8 cellular contexts compared by ENCODE assay signal in genomic region chr9:130235558-130236435, GRCh38. TPM values are rescaled to one million over a fixed set of nuclear protein-coding genes. Genes with fewer than 3 reads are reported as not detected.
DNase-seq lines count a peak whose midpoint lies in the region; ATAC-seq and TF ChIP-seq lines count a peak whose summit lies in the region.

No MANE protein-coding gene starts in this region.

- no peaks in the 10 kb centered on the region for H3K4me1 ChIP-seq in GM23248 (ENCODE audit: insufficient read depth)
- H3K4me1 ChIP-seq in OCI-LY7 (ENCODE audit: insufficient read depth, low read length, poor library complexity, severe bottlenecking): peaks cover 14% of the 10 kb centered on the region
- H3K4me1 ChIP-seq in neutrophil (ENCODE audit: control insufficient read depth in 1 of 2, insufficient read depth in 1 of 2, low read depth in 1 of 2, low read length in 1 of 2): peaks cover 0 to 5% of the 10 kb centered on the region in 2 experiments
- H3K4me1 ChIP-seq in stomach smooth muscle (ENCODE audit: control insufficient read depth, insufficient read depth, low read length): peaks cover 23% of the 10 kb centered on the region

- H3K4me3 ChIP-seq in AG10803 (ENCODE audit: low read length) (no peak overlapping the region), GM23248 (no peak overlapping the region), OCI-LY7 (ENCODE audit: low read depth, low read length, poor library complexity, severe bottlenecking) (no peak overlapping the region), neutrophil (ENCODE audit: low read depth in 1 of 2, low read length in 1 of 2) (no peak overlapping the region), stomach smooth muscle (ENCODE audit: low read length in 2 of 2) (peak overlapping the region in 1 of 2 donors; percentile 58)

- intact Hi-C loops in OCI-LY7 (cut with micrococcal nuclease; ENCODE audit: unreplicated experiment): loop anchor here (1.0 kb wide), 1 partner anchor 128 kb away; no protein-coding TSS in a partner anchor

- H3K9me2 ChIP-seq in GM23248 (ENCODE audit: insufficient read depth) (no peaks in the 10 kb centered on the region), OCI-LY7 (ENCODE audit: insufficient read depth, low read length) (no peaks in the 10 kb centered on the region)

- H3K36me3 ChIP-seq in GM23248 (ENCODE audit: low read depth) (no peaks in the 10 kb centered on the region), OCI-LY7 (ENCODE audit: insufficient read depth, low read length) (no peaks in the 10 kb centered on the region), neutrophil (no peaks in the 10 kb centered on the region), stomach smooth muscle (ENCODE audit: control insufficient read depth in 2 of 2, insufficient read depth in 2 of 2, low read length in 2 of 2) (peaks cover 13 to 21% of the 10 kb centered on the region in 2 donors)

- DNase-seq in AG10803 (ENCODE audit: low read depth) (peak; percentile 42), GM23248 (peak; percentile 65), OCI-LY7 (ENCODE audit: low spot score) (peak; percentile 66), fibroblast of gingiva (ENCODE audit: low read depth) (peak; percentile 47)
- peak; percentile 83 for DNase-seq in activated T-cell treated with anti-CD3 and anti-CD28 coated beads, Interleukin-2, amount 50 U/mL, for 48 hours

- H3K9me3 ChIP-seq in GM23248 (ENCODE audit: low read depth) (no peaks in the 10 kb centered on the region), OCI-LY7 (ENCODE audit: low read length) (no peaks in the 10 kb centered on the region), neutrophil (no peaks in the 10 kb centered on the region), stomach smooth muscle (ENCODE audit: control insufficient read depth in 2 of 2, low read length in 2 of 2) (no peaks in the 10 kb centered on the region)

- in situ Hi-C loops in GM23248 (cut with MboI): loop anchor here (25.0 kb wide), 1 partner anchor 348 kb away; no protein-coding TSS in a partner anchor

- H3K27ac ChIP-seq in GM23248: no peak overlapping the region
- no peak overlapping the region for H3K27ac ChIP-seq in OCI-LY7 (ENCODE audit: low read depth, low read length, poor library complexity, severe bottlenecking)
- no peak overlapping the region for H3K27ac ChIP-seq in neutrophil
- H3K27ac ChIP-seq in stomach smooth muscle (ENCODE audit: low read length): peak overlapping the region; percentile 71

- H2AFZ ChIP-seq in GM23248 (no peak overlapping the region), OCI-LY7 (ENCODE audit: low read length) (no peak overlapping the region; the same call in 1 of the 2 replicates)

- no peak overlapping the region for H3K4me2 ChIP-seq in GM23248 (ENCODE audit: unreplicated experiment)
- peak overlapping the region; percentile 31; the same call in 1 of the 2 replicates for H3K4me2 ChIP-seq in OCI-LY7 (ENCODE audit: low read length)

- POLR2A ChIA-PET in OCI-LY7 (lab: Charles Lee): no interaction called here

- H4K20me1 ChIP-seq in GM23248 (ENCODE audit: insufficient read depth) (no peaks in the 10 kb centered on the region), OCI-LY7 (ENCODE audit: insufficient read depth, low read length) (no peaks in the 10 kb centered on the region)

- CTCF ChIA-PET in OCI-LY7 (lab: Charles Lee; ENCODE audit: unreplicated experiment): no interaction called here

- ATAC-seq in GM21390 (IDR thresholded peaks at IDR 0.05; ENCODE audit: unreplicated experiment): no peak

- 46 to 48% methylated on average over 40 to 45 of the region's 45 CpGs for WGBS in GM23248 (ENCODE audit: low coverage in 1 of 2, low lambda C conversion rate in 2 of 2, missing lambda C conversion rate in 2 of 2), 2 experiments

- H3F3A ChIP-seq in GM23248 (ENCODE audit: insufficient read depth): no peaks in the 10 kb centered on the region

- BruUV-seq in OCI-LY7 (replicated peaks; lab: Mats Ljungman, UMichigan): no TSS peak

- no peak overlapping the region; the same call in 1 of the 2 replicates for H3K9ac ChIP-seq in GM23248
- H3K9ac ChIP-seq in stomach smooth muscle (ENCODE audit: low read length in 2 of 2): peak overlapping the region; percentile 18 to 36

- H3K79me2 ChIP-seq in GM23248 (ENCODE audit: insufficient read depth): no peaks in the 10 kb centered on the region
- no peaks in the 10 kb centered on the region for H3K79me2 ChIP-seq in OCI-LY7 (ENCODE audit: insufficient read depth, low read depth, low read length)

- no peaks in the 10 kb centered on the region for H3K27me3 ChIP-seq in GM23248 (replicated peaks; ENCODE audit: insufficient read depth)
- H3K27me3 ChIP-seq in neutrophil: no peaks in the 10 kb centered on the region
- H3K27me3 ChIP-seq in stomach smooth muscle (ENCODE audit: control insufficient read depth in 1 of 2, insufficient read depth in 2 of 2, low read length in 2 of 2): no peaks in the 10 kb centered on the region

- peak; percentile 89 for TF ChIP-seq CTCF in AG10803 (conservative IDR thresholded peaks at IDR 0.05; ENCODE audit: low read length)
- peak; percentile 99 for TF ChIP-seq CTCF in OCI-LY7 (conservative IDR thresholded peaks at IDR 0.05; ENCODE audit: low read length)
- peak; percentile 96 for TF ChIP-seq CTCF in neutrophil (IDR thresholded peaks at IDR 0.05)

RNA-seq across cellular contexts. Expression of gene HMCN2, which starts 29.8 kb away (rescaled TPM):
- total RNA-seq in GM23248 (2014; rRNA removed; shearing (Covaris generic)): not detected in 2 replicates
- not detected in 2 replicates for polyA plus RNA-seq in GM23248 (2016; fragmentation: Nextera tagmentation; extraction: Ambion mirVana)
- total RNA-seq in OCI-LY7 (2014; rRNA removed; shearing (Covaris generic)): not detected in 2 replicates
- total RNA-seq in OCI-LY7 (2022): not detected in 2 replicates
